In genomic region chr4:79661196-79661595, GRCh38 we compare ENCODE assay signal across 35 cellular contexts.
"Had no signal": no experiment of that assay in that cellular context is flagged by ENCODE, and none has a peak within 500 bp of the region (broad histone marks: within the 10 kb centered on the region; RNA-seq: fewer than 3 reads in every experiment).

No MANE protein-coding gene starts in this region.

- H3K36me3 Mint-ChIP-seq: activated CD8-positive, alpha-beta memory T cell treated with anti-CD3 and anti-CD28 coated beads, Interleukin-2, amount 10 ng/mL, durations not matched to agents 7 days and 5 days; activated naive CD4-positive, alpha-beta T cell treated with anti-CD3 and anti-CD28 coated beads, Interleukin-2, amount 10 ng/mL, durations not matched to agents 7 days and 5 days had no signal

- ATAC-seq: activated CD8-positive, alpha-beta memory T cell treated with anti-CD3 and anti-CD28 coated beads, Interleukin-2, amount 10 ng/mL, durations not matched to agents 7 days and 5 days; activated naive CD8-positive, alpha-beta T cell treated with anti-CD3 and anti-CD28 coated beads, Interleukin-2, amount 50 U/mL, for 24 hours; PC-3 had no signal

- DNase-seq: activated CD4-positive, alpha-beta memory T cell treated with anti-CD3 and anti-CD28 coated beads, Interleukin-2, amount 10 ng/mL, durations not matched to agents 7 days and 5 days; activated CD4-positive, alpha-beta T cell treated with anti-CD3 and anti-CD28 coated beads for 1 hour; activated CD4-positive, alpha-beta T cell treated with anti-CD3 and anti-CD28 coated beads for 48 hours; activated CD4-positive, CD25-positive, alpha-beta regulatory T cell; activated CD8-positive, alpha-beta memory T cell treated with anti-CD3 and anti-CD28 coated beads for 24 hours; activated CD8-positive, alpha-beta memory T cell treated with anti-CD3 and anti-CD28 coated beads, Interleukin-2, amount 10 ng/mL, durations not matched to agents 7 days and 5 days; activated CD8-positive, alpha-beta memory T cell treated with anti-CD3 and anti-CD28 coated beads, Interleukin-2, amount 50 U/mL, for 48 hours; activated effector memory CD4-positive, alpha-beta T cell treated with Interleukin-2 at 50 U/mL for 16 hours; activated naive CD4-positive, alpha-beta T cell treated with anti-CD3 and anti-CD28 coated beads, Interleukin-2, amount 10 ng/mL, durations not matched to agents 7 days and 5 days; activated naive CD8-positive, alpha-beta T cell treated with anti-CD3 and anti-CD28 coated beads, Interleukin-2, amount 50 U/mL, for 24 hours; activated T-cell treated with anti-CD3 and anti-CD28 coated beads, Interleukin-2, amount 50 U/mL, for 48 hours; amniotic stem cell; aorta; brain microvascular endothelial cell; Karpas-422; KBM-7; MG63; MV-4-11; NCI-H1092; NCI-H1436 treated with DMSO at 0.1 percent for 48 hours; NCI-H1694 treated with DMSO at 0.1 percent for 48 hours; NCI-H2029; NCI-H446; NCI-H510A treated with DMSO at 0.1 percent for 48 hours; NCI-H69; PC-3; Peyer's patch; Right ventricle myocardium superior; SW 1271; T-helper 1 cell; T-helper 2 cell; T-helper 9 cell; WERI-Rb-1 had no signal

- H3K4me3 Mint-ChIP-seq: activated CD4-positive, alpha-beta memory T cell treated with anti-CD3 and anti-CD28 coated beads, Interleukin-2, amount 10 ng/mL, durations not matched to agents 7 days and 5 days; activated CD8-positive, alpha-beta memory T cell treated with anti-CD3 and anti-CD28 coated beads, Interleukin-2, amount 10 ng/mL, durations not matched to agents 7 days and 5 days; activated naive CD4-positive, alpha-beta T cell treated with anti-CD3 and anti-CD28 coated beads, Interleukin-2, amount 10 ng/mL, durations not matched to agents 7 days and 5 days; activated naive CD8-positive, alpha-beta T cell; activated naive CD8-positive, alpha-beta T cell treated with anti-CD3 and anti-CD28 coated beads, Interleukin-2, amount 50 U/mL, for 24 hours had no signal

- H3K4me1 ChIP-seq: Peyer's patch had no signal

- H3K4me1 Mint-ChIP-seq: activated CD4-positive, alpha-beta memory T cell treated with anti-CD3 and anti-CD28 coated beads, Interleukin-2, amount 10 ng/mL, durations not matched to agents 7 days and 5 days; activated CD8-positive, alpha-beta memory T cell treated with anti-CD3 and anti-CD28 coated beads, Interleukin-2, amount 10 ng/mL, durations not matched to agents 7 days and 5 days; activated naive CD4-positive, alpha-beta T cell treated with anti-CD3 and anti-CD28 coated beads, Interleukin-2, amount 10 ng/mL, durations not matched to agents 7 days and 5 days; activated naive CD8-positive, alpha-beta T cell treated with anti-CD3 and anti-CD28 coated beads, Interleukin-2, amount 50 U/mL, for 24 hours had no signal

- H3K27me3 ChIP-seq: brain microvascular endothelial cell, cardiac muscle cell, MG63, Peyer's patch had no signal

- H3K27ac Mint-ChIP-seq: activated CD4-positive, alpha-beta memory T cell treated with anti-CD3 and anti-CD28 coated beads, Interleukin-2, amount 10 ng/mL, durations not matched to agents 7 days and 5 days; activated CD8-positive, alpha-beta memory T cell treated with anti-CD3 and anti-CD28 coated beads, Interleukin-2, amount 10 ng/mL, durations not matched to agents 7 days and 5 days; activated naive CD4-positive, alpha-beta T cell treated with anti-CD3 and anti-CD28 coated beads, Interleukin-2, amount 10 ng/mL, durations not matched to agents 7 days and 5 days; activated naive CD8-positive, alpha-beta T cell; activated naive CD8-positive, alpha-beta T cell treated with anti-CD3 and anti-CD28 coated beads, Interleukin-2, amount 50 U/mL, for 24 hours had no signal

- H3K27me3 Mint-ChIP-seq: activated CD4-positive, alpha-beta memory T cell treated with anti-CD3 and anti-CD28 coated beads, Interleukin-2, amount 10 ng/mL, durations not matched to agents 7 days and 5 days; activated CD8-positive, alpha-beta memory T cell treated with anti-CD3 and anti-CD28 coated beads, Interleukin-2, amount 10 ng/mL, durations not matched to agents 7 days and 5 days; activated naive CD4-positive, alpha-beta T cell treated with anti-CD3 and anti-CD28 coated beads, Interleukin-2, amount 10 ng/mL, durations not matched to agents 7 days and 5 days; activated naive CD8-positive, alpha-beta T cell; activated naive CD8-positive, alpha-beta T cell treated with anti-CD3 and anti-CD28 coated beads, Interleukin-2, amount 50 U/mL, for 24 hours had no signal

- H3K36me3 ChIP-seq: brain microvascular endothelial cell, cardiac muscle cell, MG63, Peyer's patch, WERI-Rb-1 had no signal

- H3K27ac ChIP-seq: brain microvascular endothelial cell, cardiac muscle cell, Peyer's patch, WERI-Rb-1 had no signal

- H3K4me3 ChIP-seq: cardiac muscle cell, MG63, Peyer's patch had no signal
